Comparison of ENCODE assay signal across 8 cellular contexts in genomic region chr2:113124181-113124961, GRCh38. TPM values are rescaled to one million over a fixed set of nuclear protein-coding genes. Genes with fewer than 3 reads are reported as not detected.
A peak's percentile ranks its signal among the peaks of the same experiment; 100 is the strongest.
DNase-seq lines count a peak whose midpoint lies in the region; TF ChIP-seq lines count a peak whose summit lies in the region.

No MANE protein-coding gene starts in this region.

- H3K4me3 ChIP-seq in GM23248 = no peak overlapping the region
- H3K4me3 ChIP-seq in right atrium auricular region = no peak overlapping the region
- no peak overlapping the region for H3K4me3 ChIP-seq in hepatocyte

- H3K79me2 ChIP-seq in GM23248 (ENCODE audit: insufficient read depth) (no peaks in the 10 kb centered on the region), hepatocyte (no peaks in the 10 kb centered on the region)

- H3K27ac ChIP-seq in GM23248 = no peak overlapping the region
- no peak overlapping the region for H3K27ac ChIP-seq in right atrium auricular region
- H3K27ac ChIP-seq in hepatocyte = no peak overlapping the region

- TF ChIP-seq CTCF in right atrium auricular region (IDR thresholded peaks at IDR 0.05) (no peak), hepatocyte (IDR thresholded peaks at IDR 0.05; ENCODE audit: poor library complexity) (no peak)

- H2AFZ ChIP-seq in GM23248 (no peak overlapping the region), hepatocyte (no peak overlapping the region)

- peaks cover 5% of the 10 kb centered on the region for H3F3A ChIP-seq in GM23248 (ENCODE audit: insufficient read depth)

- no peak overlapping the region for H3K9ac ChIP-seq in GM23248

- H3K4me1 ChIP-seq in GM23248 (ENCODE audit: insufficient read depth) = peaks cover 17% of the 10 kb centered on the region
- H3K4me1 ChIP-seq in right atrium auricular region = peaks cover 0 to 10% of the 10 kb centered on the region in 2 donors
- peaks cover 4% of the 10 kb centered on the region for H3K4me1 ChIP-seq in hepatocyte (ENCODE audit: insufficient read depth)

- H3K9me2 ChIP-seq in GM23248 (ENCODE audit: insufficient read depth) = no peaks in the 10 kb centered on the region
- H3K9me2 ChIP-seq in hepatocyte (replicated peaks; ENCODE audit: insufficient read depth) = no peaks in the 10 kb centered on the region

- H3K9me3 ChIP-seq in GM23248 (ENCODE audit: low read depth) = no peaks in the 10 kb centered on the region
- no peaks in the 10 kb centered on the region for H3K9me3 ChIP-seq in right atrium auricular region
- no peaks in the 10 kb centered on the region for H3K9me3 ChIP-seq in hepatocyte (ENCODE audit: low read depth)

- 52 to 55% methylated on average over 12 of the region's 12 CpGs for WGBS in GM23248 (ENCODE audit: low coverage in 1 of 2, low lambda C conversion rate in 2 of 2, missing lambda C conversion rate in 2 of 2), 2 experiments
- 68% methylated on average over 12 of the region's 12 CpGs for WGBS in hepatocyte (ENCODE audit: low lambda C conversion rate, missing lambda C conversion rate)

- H3K4me2 ChIP-seq in GM23248 (ENCODE audit: unreplicated experiment) (no peak overlapping the region), hepatocyte (no peak overlapping the region)

- in situ Hi-C loops in GM23248 (cut with MboI) = no loop called here

- DNase-seq in Daoy (ENCODE audit: low read depth) (peak; percentile 40), GM23248 (peak; percentile 85), SIG-M5 treated with dmso at 0.1 percent for 504 hours (lab: John Stamatoyannopoulos, UW; ENCODE audit: unreplicated experiment) (peak; percentile 74), right atrium auricular region (ENCODE audit: low spot score) (peak; percentile 55), hepatocyte (ENCODE audit: low spot score) (no peak), NCI-H1417 treated with DMSO at 0.1 percent for 48 hours (lab: John Stamatoyannopoulos, UW) (no peak), RKO (ENCODE audit: low spot score) (no peak), NCI-H2227 treated with DMSO at 0.1 percent for 48 hours (lab: John Stamatoyannopoulos, UW) (no peak)

- no peaks in the 10 kb centered on the region for H3K27me3 ChIP-seq in GM23248 (replicated peaks; ENCODE audit: insufficient read depth)
- no peaks in the 10 kb centered on the region for H3K27me3 ChIP-seq in right atrium auricular region
- H3K27me3 ChIP-seq in hepatocyte = no peaks in the 10 kb centered on the region

- H3K36me3 ChIP-seq in GM23248 (ENCODE audit: low read depth) (no peaks in the 10 kb centered on the region), right atrium auricular region (no peaks in the 10 kb centered on the region), hepatocyte (replicated peaks; ENCODE audit: insufficient read depth, low read depth) (no peaks in the 10 kb centered on the region)

- H4K20me1 ChIP-seq in GM23248 (ENCODE audit: insufficient read depth) (no peaks in the 10 kb centered on the region), hepatocyte (ENCODE audit: insufficient read depth, poor library complexity, severe bottlenecking) (no peaks in the 10 kb centered on the region)

RNA-seq across cellular contexts. Expression of gene IL1RN, which starts 3.0 kb away (rescaled TPM):
- not detected in 2 replicates for total RNA-seq in Daoy (2014; rRNA removed; shearing (Covaris generic))
- 2.4 TPM in 1 of 2 replicates, not detected in the other for total RNA-seq in GM23248 (2014; rRNA removed; shearing (Covaris generic))
- polyA plus RNA-seq in GM23248 (2016; fragmentation: Nextera tagmentation; extraction: Ambion mirVana) (0.14 TPM in 1 of 2 replicates, not detected in the other), hepatocyte (4.5 and 7.3 TPM in 2 replicates)
- total RNA-seq in right atrium auricular region (1 to 10 TPM in 1 of 2 donors, under 1 TPM in 1; 0.41 to 1.3 TPM), hepatocyte (3.1 and 4.3 TPM in 2 replicates)

RNA-seq across cellular contexts. Expression of gene PSD4, which starts 49.4 kb away (rescaled TPM):
- 7.5 and 13.3 TPM in 2 replicates for total RNA-seq in Daoy (2014; rRNA removed; shearing (Covaris generic))
- total RNA-seq in GM23248 (2014; rRNA removed; shearing (Covaris generic)) = 2.8 and 6.1 TPM in 2 replicates
- 0.63 and 1.1 TPM in 2 replicates for polyA plus RNA-seq in GM23248 (2016; fragmentation: Nextera tagmentation; extraction: Ambion mirVana)
- 1 to 10 TPM; 2.4 to 4.5 TPM for total RNA-seq in right atrium auricular region
- total RNA-seq in hepatocyte = 22.6 and 26.5 TPM in 2 replicates
- 11.5 and 15.1 TPM in 2 replicates for polyA plus RNA-seq in hepatocyte

RNA-seq across cellular contexts. Expression of gene IL1F10, which starts 56.6 kb away (rescaled TPM):
- total RNA-seq in Daoy (2014; rRNA removed; shearing (Covaris generic)) = not detected in 2 replicates
- not detected in 2 replicates for total RNA-seq in GM23248 (2014; rRNA removed; shearing (Covaris generic))
- not detected in 2 replicates for polyA plus RNA-seq in GM23248 (2016; fragmentation: Nextera tagmentation; extraction: Ambion mirVana)
- total RNA-seq in right atrium auricular region = not detected
- not detected in 2 replicates for total RNA-seq in hepatocyte
- polyA plus RNA-seq in hepatocyte = not detected in 2 replicates

Comparison
In these comparisons a context has a peak if more than half of its experiments do, and no peak if none do; other contexts are left out.
1. DNase-seq: peak in Daoy (single experiment), GM23248 (single experiment), SIG-M5 treated with dmso at 0.1 percent for 504 hours (single experiment) and right atrium auricular region (single experiment); none in hepatocyte (single experiment), NCI-H1417 treated with DMSO at 0.1 percent for 48 hours (single experiment), RKO (single experiment) and NCI-H2227 treated with DMSO at 0.1 percent for 48 hours (single experiment).